8 cellular contexts compared by ENCODE assay signal in genomic region chr9:128892223-128892892, GRCh38. TPM values are rescaled to one million over a fixed set of nuclear protein-coding genes. Genes with fewer than 3 reads are reported as not detected.
DNase-seq lines count a peak whose midpoint lies in the region; ATAC-seq and TF ChIP-seq lines count a peak whose summit lies in the region.

No MANE protein-coding gene starts in this region.

- WGBS in H9 (ENCODE audit: extremely low coverage, insufficient read length, low lambda C conversion rate), result no CpG with 5 or more reads among the region's 17 CpGs

- no peak overlapping the region; the same call in 1 of the 2 replicates for H3K14ac ChIP-seq in H9 (ENCODE audit: insufficient read depth, low read length)

- no peak overlapping the region for H2BK12ac ChIP-seq in H9 (ENCODE audit: insufficient read length, low read depth, low read length)

- H3K27me3 Mint-ChIP-seq in H9 (ENCODE audit: low read depth), result no peaks in the 10 kb centered on the region
- H3K27me3 Mint-ChIP-seq in activated CD4-positive, alpha-beta memory T cell treated with anti-CD3 and anti-CD28 coated beads for 36 hours, result no peaks in the 10 kb centered on the region
- peaks cover 0 to 2% (median 0%) of the 10 kb centered on the region in 3 donors for H3K27me3 Mint-ChIP-seq in CD14-positive monocyte (ENCODE audit: low read depth in 3 of 3)

- no peak overlapping the region for H3K4me3 Mint-ChIP-seq in H9
- H3K4me3 Mint-ChIP-seq in activated CD4-positive, alpha-beta memory T cell treated with anti-CD3 and anti-CD28 coated beads for 36 hours, result no peak overlapping the region
- H3K4me3 Mint-ChIP-seq in CD14-positive monocyte, result no peak overlapping the region

- ATAC-seq in GM21529 (IDR thresholded peaks at IDR 0.05; ENCODE audit: unreplicated experiment), result no peak

- H3K36me3 Mint-ChIP-seq in H9 (ENCODE audit: insufficient read depth in 1 of 3, low read depth in 3 of 3), result peaks cover 23 to 57% (median 39%) of the 10 kb centered on the region in 3 experiments; a peak in 6 of 7 replicates
- peaks cover 14% of the 10 kb centered on the region for H3K36me3 Mint-ChIP-seq in activated CD4-positive, alpha-beta memory T cell treated with anti-CD3 and anti-CD28 coated beads for 36 hours
- H3K36me3 Mint-ChIP-seq in CD14-positive monocyte, result peaks cover 44 to 81% of the 10 kb centered on the region in 2 donors

- H4K5ac ChIP-seq in H9 (ENCODE audit: insufficient read length, low read depth, low read length), result no peak overlapping the region

- H3T11ph ChIP-seq in H9 (ENCODE audit: low read length), result no peak overlapping the region

- TF ChIP-seq CTCF in H9 (conservative IDR thresholded peaks at IDR 0.05) (no peak), CD14-positive monocyte (IDR thresholded peaks at IDR 0.05) (no peak)

- 0 out of 7 replicates have a peak overlapping the region, but pooled peaks of 2 of the 3 experiments have one; percentile 28 to 31 for H3K27ac Mint-ChIP-seq in H9
- no peak overlapping the region for H3K27ac Mint-ChIP-seq in activated CD4-positive, alpha-beta memory T cell treated with anti-CD3 and anti-CD28 coated beads for 36 hours
- H3K27ac Mint-ChIP-seq in CD14-positive monocyte, result peak overlapping the region in 2 of 7 donors; percentile 25 to 63

- H2BK120ac ChIP-seq in H9 (ENCODE audit: low read depth, low read length, poor library complexity, severe bottlenecking), result no peak overlapping the region

- H3K4me2 ChIP-seq in H9 (ENCODE audit: insufficient read depth, insufficient read length, low read length), result no peak overlapping the region

- H3K23me2 ChIP-seq in H9 (ENCODE audit: insufficient read length, low read depth, low read length, poor library complexity, severe bottlenecking), result no peaks in the 10 kb centered on the region

- H3K9me3 Mint-ChIP-seq in H9 (no peaks in the 10 kb centered on the region), CD14-positive monocyte (peaks cover 0 to 3% (median 0%) of the 10 kb centered on the region in 7 donors)
- no peaks in the 10 kb centered on the region for H3K9me3 Mint-ChIP-seq in activated CD4-positive, alpha-beta memory T cell treated with anti-CD3 and anti-CD28 coated beads for 36 hours

- no peak overlapping the region for H4K8ac ChIP-seq in H9 (replicated peaks; ENCODE audit: insufficient read length, low read depth, low read length)

- DNase-seq in H9, result no peak
- DNase-seq in activated CD4-positive, alpha-beta memory T cell treated with anti-CD3 and anti-CD28 coated beads for 36 hours, result peak; percentile 29
- DNase-seq in foreskin melanocyte, result peak; percentile 89
- peak; percentile 90 for DNase-seq in pons (ENCODE audit: low spot score)
- no peak for DNase-seq in CD14-positive monocyte (ENCODE audit: low spot score)
- DNase-seq in NCI-H345 (lab: John Stamatoyannopoulos, UW), result no peak
- no peak for DNase-seq in NCI-H510A (lab: John Stamatoyannopoulos, UW)

- H4K91ac ChIP-seq in H9 (ENCODE audit: insufficient read length, low read depth, low read length), result no peak overlapping the region

- no peak overlapping the region for H3K23ac ChIP-seq in H9 (ENCODE audit: insufficient read length, low read depth, low read length)

- no peak overlapping the region for H2AK5ac ChIP-seq in H9 (ENCODE audit: insufficient read length, low read length)

- intact Hi-C loops in activated CD4-positive, alpha-beta memory T cell treated with anti-CD3 and anti-CD28 coated beads for 36 hours (cut with micrococcal nuclease), result no loop called here
- intact Hi-C loops in CD14-positive monocyte (cut with micrococcal nuclease), result no loop called here

- H3K27me3 ChIP-seq in H9 (ENCODE audit: insufficient read depth, low read length), result no peaks in the 10 kb centered on the region

- H3K9ac ChIP-seq in H9 (ENCODE audit: extremely low read depth, insufficient read length, low read length), result no peak overlapping the region

- no peak overlapping the region for H2BK5ac ChIP-seq in H9 (ENCODE audit: insufficient read length, low read length)

- POLR2A ChIA-PET in activated CD4-positive, alpha-beta memory T cell treated with anti-CD3 and anti-CD28 coated beads for 36 hours (lab: Charles Lee), result no interaction called here

- H3K4ac ChIP-seq in H9 (ENCODE audit: low read depth, low read length), result no peak overlapping the region

- no peak overlapping the region for H3K56ac ChIP-seq in H9 (ENCODE audit: insufficient read length, low read depth, low read length)

- H2BK20ac ChIP-seq in H9 (ENCODE audit: low read depth, low read length, poor library complexity, severe bottlenecking), result no peak overlapping the region

- H3K9me3 ChIP-seq in H9 (ENCODE audit: control insufficient read depth, low read depth, low read length), result no peaks in the 10 kb centered on the region

- CTCF ChIA-PET in activated CD4-positive, alpha-beta memory T cell treated with anti-CD3 and anti-CD28 coated beads for 36 hours (lab: Charles Lee), result interaction anchor here (2.1 kb wide), 1 partner anchor 36 kb away, joined by 6 read pairs; no protein-coding TSS in a partner anchor

- H3K18ac ChIP-seq in H9 (ENCODE audit: insufficient read length, low read depth, low read length), result no peak overlapping the region

- H4K20me1 ChIP-seq in H9 (ENCODE audit: control insufficient read depth, insufficient read depth, insufficient read length), result no peaks in the 10 kb centered on the region

- no peak overlapping the region for H2BK15ac ChIP-seq in H9 (ENCODE audit: low read depth, low read length)

- H3K79me1 ChIP-seq in H9 (ENCODE audit: insufficient read depth, low read depth, low read length, poor library complexity, severe bottlenecking), result no peaks in the 10 kb centered on the region

- peaks cover 27 to 30% of the 10 kb centered on the region in 2 experiments for H3K4me1 Mint-ChIP-seq in H9
- peaks cover 40% of the 10 kb centered on the region for H3K4me1 Mint-ChIP-seq in activated CD4-positive, alpha-beta memory T cell treated with anti-CD3 and anti-CD28 coated beads for 36 hours (ENCODE audit: low read depth)
- no peaks in the 10 kb centered on the region for H3K4me1 Mint-ChIP-seq in CD14-positive monocyte

- peaks cover 15% of the 10 kb centered on the region; the same call in 1 of the 2 replicates for H3K79me2 ChIP-seq in H9 (ENCODE audit: insufficient read depth, low read length)

- H2AFZ ChIP-seq in H9 (ENCODE audit: low read length), result no peak overlapping the region

- no peak overlapping the region for H3K27ac ChIP-seq in H9 (ENCODE audit: insufficient read length, low read depth, low read length)

- H3K4me1 ChIP-seq in H9 (ENCODE audit: insufficient read depth, low read length), result peaks cover 9% of the 10 kb centered on the region; the same call in 1 of the 2 replicates

RNA-seq across cellular contexts. Expression of gene LRRC8A, which starts 10.4 kb away (rescaled TPM):
- 76.0 and 79.2 TPM in 2 replicates for total RNA-seq in H9 (2021)
- 10 to 100 TPM; 18.0 to 18.7 TPM for total RNA-seq in activated CD4-positive, alpha-beta memory T cell treated with anti-CD3 and anti-CD28 coated beads for 36 hours
- 10 to 100 TPM in 1 of 2 donors, 1 to 10 TPM in 1; 7.8 to 10.8 TPM for polyA plus RNA-seq in CD14-positive monocyte

RNA-seq across cellular contexts. Expression of gene KYAT1, which starts 10.6 kb away (rescaled TPM):
- total RNA-seq in H9 (2021), result 14.6 and 15.2 TPM in 2 replicates
- 10 to 100 TPM; 15.9 to 18.1 TPM for total RNA-seq in activated CD4-positive, alpha-beta memory T cell treated with anti-CD3 and anti-CD28 coated beads for 36 hours
- polyA plus RNA-seq in CD14-positive monocyte, result 1 to 10 TPM; 2.4 to 4.5 TPM

RNA-seq across cellular contexts. Expression of gene PHYHD1, which starts 28.4 kb away (rescaled TPM):
- total RNA-seq in H9 (2021), result 18.0 and 22.2 TPM in 2 replicates
- under 1 TPM; 0.34 to 0.88 TPM for total RNA-seq in activated CD4-positive, alpha-beta memory T cell treated with anti-CD3 and anti-CD28 coated beads for 36 hours
- not detected for polyA plus RNA-seq in CD14-positive monocyte

RNA-seq across cellular contexts. Expression of gene DOLK, which starts 55.0 kb away (rescaled TPM):
- 20.1 and 20.2 TPM in 2 replicates for total RNA-seq in H9 (2021)
- 1 to 10 TPM; 5.7 to 6.7 TPM for total RNA-seq in activated CD4-positive, alpha-beta memory T cell treated with anti-CD3 and anti-CD28 coated beads for 36 hours
- 1 to 10 TPM; 7.0 to 8.5 TPM for polyA plus RNA-seq in CD14-positive monocyte

RNA-seq across cellular contexts. Expression of gene NUP188, which starts 55.1 kb away (rescaled TPM):
- 101 and 104 TPM in 2 replicates for total RNA-seq in H9 (2021)
- total RNA-seq in activated CD4-positive, alpha-beta memory T cell treated with anti-CD3 and anti-CD28 coated beads for 36 hours, result 100 to 1,000 TPM; 121 to 124 TPM
- 10 to 100 TPM; 10.5 to 17.2 TPM for polyA plus RNA-seq in CD14-positive monocyte

Comparison
In these comparisons a context has a peak if more than half of its experiments do, and no peak if none do; other contexts are left out.
1. DNase-seq: peak in activated CD4-positive, alpha-beta memory T cell treated with anti-CD3 and anti-CD28 coated beads for 36 hours (single experiment), foreskin melanocyte (single experiment) and pons (single experiment); none in H9 (single experiment), CD14-positive monocyte (single experiment), NCI-H345 (single experiment) and NCI-H510A (single experiment).
2. RNA of gene PHYHD1, which starts 28.4 kb away (total RNA-seq): 18.0 to 22.2 TPM in H9; 0.34 to 0.88 TPM in activated CD4-positive, alpha-beta memory T cell treated with anti-CD3 and anti-CD28 coated beads for 36 hours; every median in the first group is over 10 times any median in the second.